1 cellular context compared by ENCODE assay signal in genomic region chr11:124586247-124586860, GRCh38.
TF ChIP-seq lines count a peak whose summit lies in the region.

No MANE protein-coding gene starts in this region.

TF ChIP-seq in GM23338, 12 proteins besides CTCF, POLR2A, EP300 and RAD21 (continued from another document):
- TF ChIP-seq ZNF462 (CRISPR knock-in tag; IDR thresholded peaks at IDR 0.05), result no peak
- TF ChIP-seq STAT1 (IDR thresholded peaks at IDR 0.05; ENCODE audit: unreplicated experiment), result no peak
